8 cellular contexts compared by ENCODE assay signal in genomic region chr10:104336829-104337526, GRCh38. TPM values are rescaled to one million over a fixed set of nuclear protein-coding genes. Genes with fewer than 3 reads are reported as not detected.
DNase-seq lines count a peak whose midpoint lies in the region; ATAC-seq and TF ChIP-seq lines count a peak whose summit lies in the region.

No MANE protein-coding gene starts in this region.

- no peak overlapping the region for H2AFZ ChIP-seq in smooth muscle cell (ENCODE audit: low read depth)

- intact Hi-C loops in activated B cell treated with CpG ODN at 0.5 μM for 24 hours (cut with micrococcal nuclease), result loop anchor here (1.0 kb wide), 2 partner anchors 8 to 13 kb away; no protein-coding TSS in a partner anchor
- intact Hi-C loops in right cardiac atrium (cut with DNase I), result loop anchor here in 3 of 4 donors (5.0 kb wide), 2 partner anchors 35 to 40 kb away; no protein-coding TSS in a partner anchor

- H3K27ac Mint-ChIP-seq in activated B cell treated with CpG ODN at 0.5 μM for 24 hours, result peak overlapping the region; percentile 92

- peak overlapping the region; percentile 98 for H3K4me3 Mint-ChIP-seq in activated B cell treated with CpG ODN at 0.5 μM for 24 hours

- peak in 2 of 3 experiments; percentile 2 to 8 for DNase-seq in NCI-H1417 (lab: John Stamatoyannopoulos, UW)
- DNase-seq in NCI-H1417 treated with DMSO at 0.1 percent for 48 hours (lab: John Stamatoyannopoulos, UW), result no peak
- no peak for DNase-seq in activated B cell treated with CpG ODN at 0.5 μM for 24 hours
- DNase-seq in right cardiac atrium, result peak in 1 of 3 donors; percentile 29
- no peak for DNase-seq in smooth muscle cell (lab: John Stamatoyannopoulos, UW; ENCODE audit: unreplicated experiment)
- no peak for DNase-seq in SHP77 treated with DMSO at 0.1 percent for 48 hours (lab: John Stamatoyannopoulos, UW)
- no peak for DNase-seq in DMS79 (lab: John Stamatoyannopoulos, UW)

- TF ChIP-seq CTCF in activated B cell treated with CpG ODN at 0.5 μM for 24 hours (IDR thresholded peaks at IDR 0.05) (no peak), smooth muscle cell (IDR thresholded peaks at IDR 0.05; ENCODE audit: borderline replicate concordance, insufficient read depth, poor library complexity, severe bottlenecking) (no peak)

- peaks cover 18% of the 10 kb centered on the region for H3F3A ChIP-seq in smooth muscle cell (ENCODE audit: low read depth)

- CTCF ChIA-PET in activated B cell treated with CpG ODN at 0.5 μM for 24 hours (lab: Charles Lee), result interaction anchor here (0.5 to 3.0 kb wide), 8 partner anchors 14 to 45 kb away, joined by 3 to 27 read pairs (median 6); partner anchors contain the start of gene CFAP58

- H3K9ac ChIP-seq in smooth muscle cell (ENCODE audit: low read depth), result peak overlapping the region; percentile 99

- no peaks in the 10 kb centered on the region for H3K27me3 Mint-ChIP-seq in activated B cell treated with CpG ODN at 0.5 μM for 24 hours

- H3K4me1 ChIP-seq in right cardiac atrium (ENCODE audit: control insufficient read depth, insufficient read depth, low read length), result peaks cover 36% of the 10 kb centered on the region
- peaks cover 45% of the 10 kb centered on the region for H3K4me1 ChIP-seq in smooth muscle cell (ENCODE audit: low read depth)

- no peaks in the 10 kb centered on the region for H3K27me3 ChIP-seq in right cardiac atrium (ENCODE audit: control insufficient read depth, insufficient read depth)
- H3K27me3 ChIP-seq in smooth muscle cell (ENCODE audit: low read depth), result no peaks in the 10 kb centered on the region

- no peaks in the 10 kb centered on the region for H3K9me3 Mint-ChIP-seq in activated B cell treated with CpG ODN at 0.5 μM for 24 hours

- peaks cover 22% of the 10 kb centered on the region for H3K36me3 Mint-ChIP-seq in activated B cell treated with CpG ODN at 0.5 μM for 24 hours (ENCODE audit: low read depth)

- ATAC-seq in HG02943 (IDR thresholded peaks at IDR 0.05; ENCODE audit: low read depth, unreplicated experiment) (peak; percentile 17), activated B cell treated with CpG ODN at 0.5 μM for 24 hours (ENCODE audit: low read depth) (peak; percentile 15), right cardiac atrium (no peak)

- peaks cover 59% of the 10 kb centered on the region for H4K20me1 ChIP-seq in smooth muscle cell (ENCODE audit: low read depth)

- POLR2A ChIA-PET in activated B cell treated with CpG ODN at 0.5 μM for 24 hours (lab: Charles Lee), result interaction anchor here (2.3 to 3.8 kb wide), 3 partner anchors 14 to 31 kb away, joined by 7 to 73 read pairs (median 32); partner anchors contain the start of gene CFAP58

- peaks cover 62% of the 10 kb centered on the region for H3K79me2 ChIP-seq in smooth muscle cell (ENCODE audit: low read depth)

- WGBS in right cardiac atrium, result 5% methylated on average over 14 of the region's 14 CpGs
- 5% methylated on average over 14 of the region's 14 CpGs for WGBS in smooth muscle cell (ENCODE audit: low lambda C conversion rate)

- H3K4me3 ChIP-seq in right cardiac atrium (ENCODE audit: low read length), result peak overlapping the region; percentile 91
- H3K4me3 ChIP-seq in smooth muscle cell, result peak overlapping the region; percentile 98

- H3K27ac ChIP-seq in right cardiac atrium (ENCODE audit: low read length) (peak overlapping the region; percentile 100), smooth muscle cell (ENCODE audit: low read depth) (peak overlapping the region; percentile 100)

- H3K4me1 Mint-ChIP-seq in activated B cell treated with CpG ODN at 0.5 μM for 24 hours, result peaks cover 65% of the 10 kb centered on the region

- peak overlapping the region; percentile 97 for H3K4me2 ChIP-seq in smooth muscle cell

- no peaks in the 10 kb centered on the region for H3K36me3 ChIP-seq in smooth muscle cell (ENCODE audit: low read depth)

- no peaks in the 10 kb centered on the region for H3K9me3 ChIP-seq in right cardiac atrium (ENCODE audit: control insufficient read depth, low read length)
- H3K9me3 ChIP-seq in smooth muscle cell (replicated peaks; ENCODE audit: low read depth), result no peaks in the 10 kb centered on the region

RNA-seq across cellular contexts. Expression of gene ITPRIP, which starts 1.3 kb away (rescaled TPM):
- total RNA-seq in activated B cell treated with CpG ODN at 0.5 μM for 24 hours, result 21.3 and 26.1 TPM in 2 replicates
- total RNA-seq in right cardiac atrium, result 10 to 100 TPM; 29.1 to 83.3 (median 41.9) TPM
- polyA plus RNA-seq in right cardiac atrium, result 44.8 TPM
- total RNA-seq in smooth muscle cell, result 26.5 and 33.6 TPM in 2 replicates
- 44.5 and 59.3 TPM in 2 replicates for polyA plus RNA-seq in smooth muscle cell

RNA-seq across cellular contexts. Expression of gene CFAP58, which starts 16.7 kb away (rescaled TPM):
- total RNA-seq in activated B cell treated with CpG ODN at 0.5 μM for 24 hours (not detected in 2 replicates), right cardiac atrium (1 to 10 TPM; 2.9 to 5.4 (median 3.4) TPM), smooth muscle cell (0.04 and 0.54 TPM in 2 replicates)
- polyA plus RNA-seq in right cardiac atrium (2.9 TPM), smooth muscle cell (0.39 and 0.73 TPM in 2 replicates)

Comparison
In these comparisons a context has a peak if more than half of its experiments do, and no peak if none do; other contexts are left out.
1. DNase-seq: peak in NCI-H1417 (2 of 3); none in NCI-H1417 treated with DMSO at 0.1 percent for 48 hours (single experiment), activated B cell treated with CpG ODN at 0.5 μM for 24 hours (single experiment), smooth muscle cell (single experiment), SHP77 treated with DMSO at 0.1 percent for 48 hours (single experiment) and DMS79 (single experiment).
2. ATAC-seq: peak in HG02943 (single experiment) and activated B cell treated with CpG ODN at 0.5 μM for 24 hours (single experiment); none in right cardiac atrium (0 of 2).